21 cellular contexts compared by ENCODE assay signal in genomic region chr1:231738554-231738953, GRCh38.
DNase-seq lines count a peak whose midpoint lies in the region; ATAC-seq, FAIRE-seq and TF ChIP-seq lines count a peak whose summit lies in the region.
"Had no signal": no experiment of that assay in that cellular context is flagged by ENCODE, and none has a peak within 500 bp of the region (broad histone marks: within the 10 kb centered on the region; RNA-seq: fewer than 3 reads in every experiment).

No MANE protein-coding gene starts in this region.

- no peak overlapping the region for H3K27ac ChIP-seq in A549
- H3K27ac ChIP-seq in IMR-90 (ENCODE audit: insufficient read depth, low read length) = no peak overlapping the region
- H3K27ac ChIP-seq: BLaER1 treated with 17β-estradiol and CSF1 and Interleukin-3, amounts not matched to agents 10 nM and 100 nM; C4-2B had no signal

- H3K36me3 Mint-ChIP-seq in nephron progenitor cell (ENCODE audit: low read depth) = peaks cover 16% of the 10 kb centered on the region

- H2AK5ac ChIP-seq in IMR-90 (ENCODE audit: low read depth, low read length) = no peak overlapping the region

- H2AK9ac ChIP-seq in IMR-90 (replicated peaks; ENCODE audit: low read depth, low read length, poor library complexity) = no peak overlapping the region

- peaks cover 3% of the 10 kb centered on the region; the same call in 1 of the 2 replicates for H3K9me1 ChIP-seq in IMR-90 (ENCODE audit: insufficient read depth, low read length)

- H2BK5ac ChIP-seq in IMR-90 (ENCODE audit: low read depth, low read length, poor library complexity, severe bottlenecking) = no peak overlapping the region

- no peak overlapping the region for H3K23ac ChIP-seq in IMR-90 (ENCODE audit: low read depth, low read length)

- POLR2A ChIA-PET in A549 (lab: Yijun Ruan, JAX) = no interaction called here
- POLR2A ChIA-PET in IMR-90 (lab: Charles Lee; ENCODE audit: unreplicated experiment) = no interaction called here

- no peak overlapping the region for H4K5ac ChIP-seq in IMR-90 (ENCODE audit: low read depth, low read length)

- no peak overlapping the region for H3K14ac ChIP-seq in IMR-90 (replicated peaks; ENCODE audit: low read depth, low read length)

- no peaks in the 10 kb centered on the region for H4K20me1 ChIP-seq in IMR-90 (ENCODE audit: insufficient read depth, low read length)

- H2BK15ac ChIP-seq in IMR-90 (ENCODE audit: low read depth, low read length) = no peak overlapping the region

- H3K9me3 ChIP-seq in A549 (no peaks in the 10 kb centered on the region), IMR-90 (ENCODE audit: control insufficient read depth, insufficient read depth, low read length) (no peaks in the 10 kb centered on the region)
- H3K9me3 ChIP-seq: Caco-2 had no signal

- no peak overlapping the region for H4K91ac ChIP-seq in IMR-90 (ENCODE audit: insufficient read depth, low read depth, low read length)

- H3K4ac ChIP-seq in IMR-90 (ENCODE audit: low read depth, low read length) = no peak overlapping the region

- no peak overlapping the region for H3K4me2 ChIP-seq in A549
- no peak overlapping the region for H3K4me2 ChIP-seq in IMR-90 (ENCODE audit: low read depth, low read length)
- H3K4me2 ChIP-seq: BLaER1 treated with 17β-estradiol and CSF1 and Interleukin-3, amounts not matched to agents 10 nM and 100 nM had no signal

- dilution Hi-C loops in IMR-90 (cut with HindIII; ENCODE audit: low sequenced_read_pairs, unreplicated experiment) = no loop called here

- H3K18ac ChIP-seq in IMR-90 (ENCODE audit: low read depth, low read length) = no peak overlapping the region

- H3K4me1 ChIP-seq in A549 (no peaks in the 10 kb centered on the region), IMR-90 (ENCODE audit: control insufficient read depth, insufficient read depth, low read length) (no peaks in the 10 kb centered on the region)
- H3K4me1 ChIP-seq: Caco-2 had no signal

- FAIRE-seq in A549 (lab: Jason Lieb, UNC) = no peak
- FAIRE-seq: A204.1, D721Med, G401.6, GM12891, GM19239 had no signal

- in situ Hi-C loops in IMR-90 (cut with MboI; ENCODE audit: low sequenced_read_pairs) = no loop called here

- no peak overlapping the region for H4K8ac ChIP-seq in IMR-90 (ENCODE audit: low read depth in 2 of 2, low read length in 2 of 2)

- H3K36me3 ChIP-seq in IMR-90 (ENCODE audit: control insufficient read depth, insufficient read depth, low read length) = no peaks in the 10 kb centered on the region

- H3K4me1 Mint-ChIP-seq in nephron progenitor cell = no peaks in the 10 kb centered on the region
- H3K4me1 Mint-ChIP-seq: B cell had no signal

- CTCF ChIA-PET in A549 (lab: Yijun Ruan, JAX) (no interaction called here), IMR-90 (lab: Yijun Ruan, JAX) (no interaction called here)

- no peak overlapping the region for H3K9ac ChIP-seq in IMR-90 (ENCODE audit: low read depth, low read length)
- H3K9ac ChIP-seq: BLaER1 treated with 17β-estradiol and CSF1 and Interleukin-3, amounts not matched to agents 10 nM and 100 nM had no signal

- TF ChIP-seq RAD21 in A549 (conservative IDR thresholded peaks at IDR 0.05 in 1 of 2, IDR thresholded peaks at IDR 0.05 in 1 of 2) = no peak
- no peak for TF ChIP-seq RAD21 in IMR-90 (IDR thresholded peaks at IDR 0.05; ENCODE audit: low read length)

- intact Hi-C loops in IMR-90 (cut with micrococcal nuclease) = no loop called here

- no TSS peak for BruUV-seq in IMR-90 (replicated peaks; lab: Mats Ljungman, UMichigan)

- H3K27me3 Mint-ChIP-seq in nephron progenitor cell (ENCODE audit: low read depth, poor library complexity) = peaks cover 2% of the 10 kb centered on the region
- H3K27me3 Mint-ChIP-seq: B cell; CD4-positive, alpha-beta T cell had no signal

- WGBS in A549 (ENCODE audit: missing lambda C conversion rate) = 74% methylated on average over 1 of the region's 1 CpG
- no CpG with 5 or more reads among the region's 1 CpG for WGBS in IMR-90 (ENCODE audit: extremely low coverage in 2 of 2, insufficient read length in 1 of 2), 2 experiments

- DNase-seq in A549 (ENCODE audit: low read depth in 1 of 2, low spot score in 1 of 2) = no peak
- DNase-seq in IMR-90 = no peak
- DNase-seq in nephron progenitor cell = no peak
- DNase-seq in activated naive CD4-positive, alpha-beta T cell treated with Interleukin-2 at 50 U/mL for 16 hours = no peak
- DNase-seq: 8988T; AML-193; Caco-2; Calu3; CD4-positive, alpha-beta T cell; CD8-positive, alpha-beta T cell; DMS79 treated with DMSO at 0.1 percent for 48 hours; GF-D8 had no signal

- H3K9me3 Mint-ChIP-seq in nephron progenitor cell = peaks cover 8% of the 10 kb centered on the region
- H3K9me3 Mint-ChIP-seq: CD4-positive, alpha-beta T cell; CD8-positive, alpha-beta T cell had no signal

- H3K27me3 ChIP-seq in IMR-90 (ENCODE audit: control insufficient read depth, insufficient read depth, low read length) = no peaks in the 10 kb centered on the region
- H3K27me3 ChIP-seq: BLaER1 treated with 17β-estradiol and CSF1 and Interleukin-3, amounts not matched to agents 10 nM and 100 nM had no signal

- no peak for TF ChIP-seq EP300 in A549 (IDR thresholded peaks at IDR 0.05)

- no peak overlapping the region for H3K4me3 Mint-ChIP-seq in nephron progenitor cell
- H3K4me3 Mint-ChIP-seq: B cell; CD4-positive, alpha-beta T cell; CD8-positive, alpha-beta T cell had no signal

- no peak overlapping the region for H2BK120ac ChIP-seq in IMR-90 (ENCODE audit: low read depth, low read length)

- H3K56ac ChIP-seq in IMR-90 (ENCODE audit: extremely low read depth, insufficient read depth, low read length) = no peak overlapping the region

- no peak for TF ChIP-seq POLR2A in A549 (IDR thresholded peaks at IDR 0.05; ENCODE audit: low read length)
- no peak for TF ChIP-seq POLR2A in IMR-90 (IDR thresholded peaks at IDR 0.05; ENCODE audit: low read depth, low read length)

- ATAC-seq in A549 (no peak), IMR-90 (ENCODE audit: low read depth) (no peak), HG03460 (IDR thresholded peaks at IDR 0.05; ENCODE audit: unreplicated experiment) (no peak)
- ATAC-seq: CD8-positive, alpha-beta T cell had no signal

- H3K4me3 ChIP-seq in A549 (no peak overlapping the region), IMR-90 (ENCODE audit: insufficient read depth, low read depth, low read length) (no peak overlapping the region)
- H3K4me3 ChIP-seq: BLaER1 treated with 17β-estradiol and CSF1 and Interleukin-3, amounts not matched to agents 10 nM and 100 nM had no signal

- peak overlapping the region; percentile 27 for H3K27ac Mint-ChIP-seq in nephron progenitor cell
- H3K27ac Mint-ChIP-seq: B cell; CD4-positive, alpha-beta T cell; CD8-positive, alpha-beta T cell had no signal

- H2BK20ac ChIP-seq in IMR-90 (ENCODE audit: low read depth, low read length) = no peak overlapping the region

- H2AFZ ChIP-seq in IMR-90 (replicated peaks; ENCODE audit: low read length, poor library complexity) = no peak overlapping the region

- no peaks in the 10 kb centered on the region; a peak in 1 of 4 replicates for H3K79me1 ChIP-seq in IMR-90 (ENCODE audit: low read depth in 1 of 2, low read length in 2 of 2)

- TF ChIP-seq CTCF in A549 (IDR thresholded peaks at IDR 0.05) = no peak
- TF ChIP-seq CTCF in IMR-90 (conservative IDR thresholded peaks at IDR 0.05; ENCODE audit: low read depth, low read length) = no peak
- TF ChIP-seq CTCF in nephron progenitor cell (IDR thresholded peaks at IDR 0.05) = no peak

TF ChIP-seq in A549, 52 proteins besides CTCF, POLR2A, EP300 and RAD21:
- TF ChIP-seq MAFK (IDR thresholded peaks at IDR 0.05; ENCODE audit: partially characterized antibody) = peak; percentile 69
- TF ChIP-seq POLR2AphosphoS2 (conservative IDR thresholded peaks at IDR 0.05; ENCODE audit: low read length) = no peak

TF ChIP-seq in IMR-90, 13 proteins besides CTCF, POLR2A, EP300 and RAD21:
- TF ChIP-seq MAFK (IDR thresholded peaks at IDR 0.05; ENCODE audit: low read depth, low read length) (peak; percentile 79), USF2 (IDR thresholded peaks at IDR 0.05; ENCODE audit: low read depth, low read length) (no peak)
